Comparison of ENCODE assay signal across 8 cellular contexts in genomic region chr2:104420420-104420819, GRCh38.
"Had no signal": no experiment of that assay in that cellular context is flagged by ENCODE, and none has a peak within 500 bp of the region (broad histone marks: within the 10 kb centered on the region; RNA-seq: fewer than 3 reads in every experiment).

No MANE protein-coding gene starts in this region.

- ATAC-seq: GM23338 had no signal

- H3K4me2 ChIP-seq: GM23338, KMS-11 had no signal

- FAIRE-seq: H1, H54 had no signal

- DNase-seq: H9, HCEC 1CT, KBM-7 had no signal

- H3K27ac ChIP-seq: HL-60, KMS-11 had no signal

- H3K9ac ChIP-seq: KMS-11 had no signal

- H2AFZ ChIP-seq: GM23338 had no signal

- H3K4me3 ChIP-seq: GM23338 had no signal
